Comparison of ENCODE assay signal across 8 cellular contexts in genomic region chr17:10114931-10115535, GRCh38.
DNase-seq lines count a peak whose midpoint lies in the region; ATAC-seq, FAIRE-seq and TF ChIP-seq lines count a peak whose summit lies in the region.

No MANE protein-coding gene starts in this region.

- no peaks in the 10 kb centered on the region for H3K79me2 ChIP-seq in GM12878 (ENCODE audit: control insufficient read depth, insufficient read depth, low read length)

- 5% methylated on average over 11 of the region's 11 CpGs for WGBS in GM12878 (ENCODE audit: insufficient coverage, insufficient replicate concordance, low lambda C conversion rate, missing lambda C conversion rate)

- no peak for TF ChIP-seq POLR2A in GM12878 (IDR thresholded peaks at IDR 0.05; ENCODE audit: low read depth, low read length)

- intact Hi-C loops in GM12878 (cut with micrococcal nuclease; ENCODE audit: unreplicated experiment), result no loop called here

- TF ChIP-seq EP300 in GM12878 (IDR thresholded peaks at IDR 0.05; ENCODE audit: borderline replicate concordance in 1 of 2, control insufficient read depth in 1 of 2, low read depth in 2 of 2, low read length in 2 of 2), result 0 out of 4 replicates have a peak, but pooled peaks of 1 of the 2 experiments have one; percentile 15

- H3K4me3 ChIP-seq in GM12878 (no peak overlapping the region), kidney epithelial cell (ENCODE audit: low read depth, low read length) (no peak overlapping the region)

- H4K20me1 ChIP-seq in GM12878 (ENCODE audit: control insufficient read depth, insufficient read depth), result no peaks in the 10 kb centered on the region

- no peaks in the 10 kb centered on the region; the same call in 2 of the 3 replicates for H3K9me3 ChIP-seq in GM12878 (replicated peaks; ENCODE audit: control insufficient read depth, insufficient read depth, low read length)

- no TSS peak for BruUV-seq in GM12878 (replicated peaks; lab: Mats Ljungman, UMichigan)

- peak overlapping the region; percentile 56; the same call in 1 of the 2 replicates for H2AFZ ChIP-seq in GM12878 (ENCODE audit: control insufficient read depth, low read depth, low read length)

- peaks cover 0 to 1% of the 10 kb centered on the region in 2 experiments; a peak in 1 of 4 replicates for H3K27me3 ChIP-seq in GM12878 (replicated peaks in 1 of 2; ENCODE audit: control insufficient read depth in 2 of 2, insufficient read depth in 2 of 2, low read length in 1 of 2)
- H3K27me3 ChIP-seq in kidney epithelial cell (ENCODE audit: control insufficient read depth, insufficient read depth, low read length), result no peaks in the 10 kb centered on the region

- peak; percentile 13 for FAIRE-seq in GM12878 (lab: Jason Lieb, UNC)

- peaks cover 34% of the 10 kb centered on the region for H3K4me1 ChIP-seq in GM12878 (ENCODE audit: control insufficient read depth, insufficient read depth, low read length)

- in situ Hi-C loops in GM12878 (cut with MboI), result no loop called here

- DNase-seq in EL (peak; percentile 89), T-helper 1 cell (peak; percentile 15 to 76 (median 43)), GM12878 (ENCODE audit: low read depth, low spot score) (peak; percentile 13), kidney epithelial cell (ENCODE audit: low read depth) (peak; percentile 82), NCI-H1436 treated with DMSO at 0.1 percent for 48 hours (lab: John Stamatoyannopoulos, UW) (no peak), NCI-H446 treated with DMSO at 0.1 percent for 48 hours (lab: John Stamatoyannopoulos, UW) (no peak)
- DNase-seq in stimulated activated CD4-positive, alpha-beta T cell treated with anti-CD3 and anti-CD28 coated beads, Interleukin-15, amount 100 ng/mL, for 24 hours, result peak; percentile 51

- ATAC-seq in HG03095 (IDR thresholded peaks at IDR 0.05; ENCODE audit: unreplicated experiment), result peak; percentile 45
- peak; percentile 71 for ATAC-seq in GM12878

- H3K9ac ChIP-seq in GM12878 (ENCODE audit: control insufficient read depth, insufficient read depth, low read length), result no peak overlapping the region

- TF ChIP-seq CTCF in GM12878 (IDR thresholded peaks at IDR 0.05 in 2 of 3, conservative IDR thresholded peaks at IDR 0.05 in 1 of 3; ENCODE audit: control insufficient read depth in 2 of 3, extremely low read depth in 1 of 3, insufficient read depth in 1 of 3, low read depth in 3 of 3, low read length in 3 of 3) (no peak), kidney epithelial cell (IDR thresholded peaks at IDR 0.05; ENCODE audit: insufficient read depth, low read length, poor library complexity, severe bottlenecking) (no peak)

- H3K27ac ChIP-seq in GM12878 (ENCODE audit: control insufficient read depth, insufficient read depth), result no peak overlapping the region

- H3K4me2 ChIP-seq in GM12878 (ENCODE audit: control insufficient read depth, insufficient read depth), result peak overlapping the region; percentile 66

- no peak for TF ChIP-seq RAD21 in GM12878 (IDR thresholded peaks at IDR 0.05; ENCODE audit: insufficient read depth, low read depth, low read length)

- CTCF ChIA-PET in GM12878 (lab: Yijun Ruan, JAX), result interaction anchor here (0.6 to 1.2 kb wide), 2 partner anchors 42 to 248 kb away, joined by 3 to 6 read pairs; no protein-coding TSS in a partner anchor

- POLR2A ChIA-PET in GM12878 (lab: Charles Lee), result no interaction called here

- H3K36me3 ChIP-seq in GM12878 (ENCODE audit: control insufficient read depth in 2 of 2, insufficient read depth in 2 of 2, low read length in 1 of 2), result no peaks in the 10 kb centered on the region
- no peaks in the 10 kb centered on the region for H3K36me3 ChIP-seq in kidney epithelial cell (ENCODE audit: control insufficient read depth, insufficient read depth, low read length)

- RAD21 ChIA-PET in GM12878 (lab: Charles Lee; ENCODE audit: unreplicated experiment), result no interaction called here

- SMC1A ChIA-PET in GM12878 (lab: Charles Lee; ENCODE audit: uncharacterized antibody, unreplicated experiment), result interaction anchor here (0.8 to 1.8 kb wide), 2 partner anchors 33 to 41 kb away, joined by 3 read pairs; no protein-coding TSS in a partner anchor

TF ChIP-seq in GM12878, 131 proteins besides CTCF, POLR2A, EP300 and RAD21:
- TF ChIP-seq YY1 (IDR thresholded peaks at IDR 0.05; ENCODE audit: low read depth, low read length) (no peak), IRF4 (IDR thresholded peaks at IDR 0.05; ENCODE audit: low read depth, low read length) (0 out of 2 replicates have a peak, but pooled peaks have one; percentile 4), BHLHE40 (IDR thresholded peaks at IDR 0.05; ENCODE audit: borderline replicate concordance in 1 of 2, low read depth in 2 of 2, low read length in 1 of 2) (peak in 1 of 2 experiments; percentile 40; a peak in 1 of 4 replicates), SPI1 (IDR thresholded peaks at IDR 0.05; ENCODE audit: borderline replicate concordance, insufficient read depth, low read depth, low read length) (no peak), SIX5 (IDR thresholded peaks at IDR 0.05; ENCODE audit: low read depth, low read length, severe bottlenecking) (no peak), RCOR1 (conservative IDR thresholded peaks at IDR 0.05; ENCODE audit: low read depth, low read length) (no peak), DPF2 (IDR thresholded peaks at IDR 0.05) (no peak), NFIC (IDR thresholded peaks at IDR 0.05; ENCODE audit: low read depth, low read length) (no peak), CEBPB (IDR thresholded peaks at IDR 0.05; ENCODE audit: borderline replicate concordance in 1 of 2, low read depth in 2 of 2, low read length in 2 of 2) (peak in 1 of 2 experiments; percentile 70; a peak in 1 of 4 replicates), IRF3 (IDR thresholded peaks at IDR 0.05) (no peak)
TF ChIP-seq in GM12878: peak in this region for 3.

Comparison
In these comparisons a context has a peak if more than half of its experiments do, and no peak if none do; other contexts are left out.
1. DNase-seq: peak in EL (single experiment), T-helper 1 cell (5 of 5), GM12878 (single experiment), kidney epithelial cell (single experiment) and stimulated activated CD4-positive, alpha-beta T cell treated with anti-CD3 and anti-CD28 coated beads, Interleukin-15, amount 100 ng/mL, for 24 hours (single experiment); none in NCI-H1436 treated with DMSO at 0.1 percent for 48 hours (single experiment) and NCI-H446 treated with DMSO at 0.1 percent for 48 hours (single experiment).